Comparison of ENCODE assay signal across 21 cellular contexts in genomic region chr6:85547719-85548118, GRCh38.
"Had no signal": no experiment of that assay in that cellular context is flagged by ENCODE, and none has a peak within 500 bp of the region (broad histone marks: within the 10 kb centered on the region; RNA-seq: fewer than 3 reads in every experiment).

No MANE protein-coding gene starts in this region.

- DNase-seq: dermis blood vessel endothelial cell; dorsolateral prefrontal cortex; effector CD4-positive, alpha-beta T cell; effector memory CD4-positive, alpha-beta T cell; foreskin keratinocyte; heart left ventricle; hippocampal formation; left cardiac atrium; left lung; left ventricle myocardium superior; lower lobe of right lung; mesenchymal stem cell; mucosa of descending colon; naive B cell had no signal

- H3K4me1 ChIP-seq: esophagus muscularis mucosa, foreskin keratinocyte, heart left ventricle, left lung, lower lobe of right lung had no signal

- H3K27ac ChIP-seq: coronary artery, dorsolateral prefrontal cortex, esophagus muscularis mucosa, foreskin keratinocyte, heart left ventricle, left lung, lower lobe of right lung had no signal

- H3K4me3 ChIP-seq: coronary artery, dorsolateral prefrontal cortex, esophagus muscularis mucosa, heart left ventricle, left lung, lower lobe of right lung, mucosa of descending colon had no signal

- H3K9me3 ChIP-seq: esophagus muscularis mucosa, heart left ventricle, left lung, lower lobe of right lung, mucosa of descending colon had no signal

- H3K27me3 ChIP-seq: dorsolateral prefrontal cortex, esophagus muscularis mucosa, foreskin keratinocyte, heart left ventricle, left lung had no signal

- ATAC-seq: foreskin keratinocyte, heart left ventricle, left cardiac atrium, left lung, left ventricle myocardium superior, lower lobe of right lung, mucosa of descending colon had no signal

- FAIRE-seq: colon, endothelial cell of umbilical vein, frontal cortex, islet of Langerhans, keratinocyte had no signal
